Comparison of ENCODE assay signal across 28 cellular contexts in genomic region chr18:42828881-42829280, GRCh38.
"Had no signal": no experiment of that assay in that cellular context is flagged by ENCODE, and none has a peak within 500 bp of the region (broad histone marks: within the 10 kb centered on the region; RNA-seq: fewer than 3 reads in every experiment).

No MANE protein-coding gene starts in this region.

- DNase-seq: activated B cell treated with CpG ODN at 0.5 μM for 24 hours; activated CD4-positive, alpha-beta T cell treated with anti-CD3 and anti-CD28 coated beads for 48 hours; activated CD4-positive, alpha-beta T cell treated with anti-CD3 and anti-CD28 coated beads, Interleukin-2, amount 50 U/mL, for 1 hour; activated CD4-positive, alpha-beta T cell treated with anti-CD3 and anti-CD28 coated beads, Interleukin-2, amount 50 U/mL, for 48 hours; activated CD8-positive, alpha-beta memory T cell treated with anti-CD3 and anti-CD28 coated beads for 24 hours; activated CD8-positive, alpha-beta T cell treated with anti-CD3 and anti-CD28 coated beads for 36 hours; activated effector memory CD4-positive, alpha-beta T cell treated with Interleukin-2 at 50 U/mL for 16 hours; activated gamma-delta T cell treated with Interleukin-2 at 50 U/mL for 16 hours; activated naive CD4-positive, alpha-beta T cell treated with anti-CD3 and anti-CD28 coated beads, Interleukin-2, amount 50 U/mL, for 16 hours; activated naive CD4-positive, alpha-beta T cell treated with Interleukin-2 at 50 U/mL for 16 hours; activated T-cell treated with anti-CD3 and anti-CD28 coated beads, Interleukin-2, amount 50 U/mL, for 4 hours; amniotic stem cell; anterior cingulate cortex; brain microvascular endothelial cell; colonic mucosa; effector CD8-positive, alpha-beta T cell; esophagus squamous epithelium; foreskin melanocyte; heart right ventricle; T1000; WERI-Rb-1 had no signal

- H3K4me1 Mint-ChIP-seq: activated B cell treated with CpG ODN at 0.5 μM for 24 hours; activated T-helper 17 cell treated with anti-CD3 and anti-CD28 coated beads, Interleukin-2, amount 50 U/mL, for 72 hours; central memory CD8-positive, alpha-beta T cell had no signal

- H3K79me2 ChIP-seq: hepatocyte had no signal

- H3K4me3 ChIP-seq: colonic mucosa, esophagus squamous epithelium, gastroesophageal sphincter, heart right ventricle, hepatocyte had no signal

- H2AFZ ChIP-seq: hepatocyte had no signal

- H3K27me3 ChIP-seq: brain microvascular endothelial cell, colonic mucosa, esophagus squamous epithelium, gastroesophageal sphincter, heart right ventricle, hepatocyte had no signal

- H3K4me2 ChIP-seq: hepatocyte had no signal

- H3K4me1 ChIP-seq: colonic mucosa, esophagus squamous epithelium, gastroesophageal sphincter, heart right ventricle had no signal

- ATAC-seq: activated CD4-positive, CD25-positive, alpha-beta regulatory T cell treated with anti-CD3 and anti-CD28 coated beads, Interleukin-2, amount 50 U/mL, for 24 hours; activated CD8-positive, alpha-beta T cell treated with anti-CD3 and anti-CD28 coated beads for 36 hours; activated T-cell treated with anti-CD3 and anti-CD28 coated beads, Interleukin-2, amount 50 U/mL, for 4 hours; activated T-helper 17 cell treated with anti-CD3 and anti-CD28 coated beads, Interleukin-2, amount 50 U/mL, for 72 hours; gastroesophageal sphincter; heart right ventricle had no signal

- H3K27ac ChIP-seq: brain microvascular endothelial cell, colonic mucosa, epithelial cell of prostate, esophagus squamous epithelium, gastroesophageal sphincter, heart right ventricle, hepatocyte, WERI-Rb-1 had no signal

- H3K27ac Mint-ChIP-seq: activated B cell treated with CpG ODN at 0.5 μM for 24 hours; activated CD8-positive, alpha-beta T cell treated with anti-CD3 and anti-CD28 coated beads for 36 hours; activated naive CD8-positive, alpha-beta T cell; activated T-helper 17 cell treated with anti-CD3 and anti-CD28 coated beads, Interleukin-2, amount 50 U/mL, for 72 hours had no signal

- H3K4me3 Mint-ChIP-seq: activated B cell treated with CpG ODN at 0.5 μM for 24 hours; activated CD8-positive, alpha-beta T cell treated with anti-CD3 and anti-CD28 coated beads for 36 hours; activated naive CD8-positive, alpha-beta T cell; activated T-cell treated with anti-CD3 and anti-CD28 coated beads, Interleukin-2, amount 50 U/mL, for 4 hours; activated T-helper 17 cell treated with anti-CD3 and anti-CD28 coated beads, Interleukin-2, amount 50 U/mL, for 72 hours; central memory CD8-positive, alpha-beta T cell had no signal

- H3K27me3 Mint-ChIP-seq: activated B cell treated with CpG ODN at 0.5 μM for 24 hours; activated CD8-positive, alpha-beta T cell treated with anti-CD3 and anti-CD28 coated beads for 36 hours; activated naive CD8-positive, alpha-beta T cell; activated T-helper 17 cell treated with anti-CD3 and anti-CD28 coated beads, Interleukin-2, amount 50 U/mL, for 72 hours; central memory CD8-positive, alpha-beta T cell had no signal

- H3K9me3 Mint-ChIP-seq: activated B cell treated with CpG ODN at 0.5 μM for 24 hours had no signal

- H3K9me3 ChIP-seq: colonic mucosa, esophagus squamous epithelium, gastroesophageal sphincter had no signal

- H3K36me3 Mint-ChIP-seq: activated naive CD8-positive, alpha-beta T cell had no signal

- H3K36me3 ChIP-seq: brain microvascular endothelial cell, colonic mucosa, esophagus squamous epithelium, gastroesophageal sphincter, heart right ventricle, WERI-Rb-1 had no signal
